ENCODE assay signal across 15 cellular contexts in genomic region chr10:3907514-3907913, GRCh38.
DNase-seq lines count a peak whose midpoint lies in the region; ATAC-seq and TF ChIP-seq lines count a peak whose summit lies in the region.
"Had no signal": no experiment of that assay in that cellular context is flagged by ENCODE, and none has a peak within 500 bp of the region (broad histone marks: within the 10 kb centered on the region; RNA-seq: fewer than 3 reads in every experiment).

No MANE protein-coding gene starts in this region.

- H3K9me3 ChIP-seq in transverse colon = no peaks in the 10 kb centered on the region
- H3K9me3 ChIP-seq: adrenal gland, HAP-1 had no signal

- no peak for TF ChIP-seq POLR2A in transverse colon (IDR thresholded peaks at IDR 0.05)

- no peak overlapping the region for H3K4me3 ChIP-seq in fibroblast of villous mesenchyme (ENCODE audit: low read depth, low read length)
- H3K4me3 ChIP-seq in transverse colon = no peak overlapping the region
- H3K4me3 ChIP-seq: adrenal gland, HAP-1 had no signal

- no peaks in the 10 kb centered on the region for H3K27me3 ChIP-seq in transverse colon
- H3K27me3 ChIP-seq: adrenal gland had no signal

- intact Hi-C loops in transverse colon (cut with DNase I; ENCODE audit: low total_unique reads) = no loop called here

- peak overlapping the region in 1 of 10 donors; percentile 73 for H3K27ac Mint-ChIP-seq in naive thymus-derived CD8-positive, alpha-beta T cell

- in situ Hi-C loops in transverse colon (cut with MboI; ENCODE audit: low pct_ligation_motif_present in 1 of 4, low pct_unique_long_range_greater_than_20kb in 1 of 4, low sequenced_read_pairs in 3 of 4) = no loop called here

- H3K36me3 Mint-ChIP-seq in naive thymus-derived CD8-positive, alpha-beta T cell = no peaks in the 10 kb centered on the region

- TF ChIP-seq EP300 in transverse colon (IDR thresholded peaks at IDR 0.05; ENCODE audit: low read depth) = no peak

- no peak overlapping the region for H3K4me3 Mint-ChIP-seq in naive thymus-derived CD8-positive, alpha-beta T cell
- H3K4me3 Mint-ChIP-seq: CD4-positive, alpha-beta memory T cell had no signal

- POLR2A ChIA-PET in naive thymus-derived CD8-positive, alpha-beta T cell (lab: Charles Lee) = interaction anchor here (1.1 kb wide), 1 partner anchor 121 kb away, joined by 5 read pairs; no protein-coding TSS in a partner anchor

- no peak for ATAC-seq in naive thymus-derived CD8-positive, alpha-beta T cell
- ATAC-seq: left lobe of liver had no signal

- no peaks in the 10 kb centered on the region for H3K36me3 ChIP-seq in transverse colon
- H3K36me3 ChIP-seq: adrenal gland, HAP-1 had no signal

- peaks cover 0 to 21% (median under 1%) of the 10 kb centered on the region in 4 donors for H3K4me1 Mint-ChIP-seq in naive thymus-derived CD8-positive, alpha-beta T cell

- DNase-seq in RPMI7951 (ENCODE audit: low read depth) (peak; percentile 81), fibroblast of villous mesenchyme (ENCODE audit: low read depth) (peak; percentile 56), myocyte (ENCODE audit: low read depth) (peak; percentile 90), transverse colon (no peak), DMS 273 treated with DMSO at 0.1 percent for 48 hours (lab: John Stamatoyannopoulos, UW) (no peak), OCI-M2 (lab: John Stamatoyannopoulos, UW; ENCODE audit: unreplicated experiment) (no peak)
- no peak for DNase-seq in naive thymus-derived CD8-positive, alpha-beta T cell
- DNase-seq: adrenal gland; CD4-positive, alpha-beta memory T cell; NCI-H1105 treated with DMSO at 0.1 percent for 48 hours; NCI-H345; posterior cingulate gyrus; stimulated activated CD4-positive, alpha-beta T cell treated with anti-CD3 and anti-CD28 coated beads, Interleukin-2, amount 100 ng/mL, for 48 hours had no signal

- peak overlapping the region; percentile 13 to 71 (median 58) for H3K27ac ChIP-seq in transverse colon
- H3K27ac ChIP-seq: adrenal gland had no signal

- TF ChIP-seq CTCF in fibroblast of villous mesenchyme (IDR thresholded peaks at IDR 0.05; ENCODE audit: insufficient read depth, low read depth, low read length) (no peak), transverse colon (IDR thresholded peaks at IDR 0.05) (no peak)

- 84% methylated on average over 5 of the region's 6 CpGs; no CpG with 5 or more reads in 1 of the 2 donors for WGBS in transverse colon (ENCODE audit: low coverage in 1 of 2), 2 donors

- H3K9me3 Mint-ChIP-seq in naive thymus-derived CD8-positive, alpha-beta T cell = peaks cover 0 to 2% (median 0%) of the 10 kb centered on the region in 9 donors
- H3K9me3 Mint-ChIP-seq: CD4-positive, alpha-beta memory T cell had no signal

- no peaks in the 10 kb centered on the region for H3K27me3 Mint-ChIP-seq in naive thymus-derived CD8-positive, alpha-beta T cell
- H3K27me3 Mint-ChIP-seq: CD4-positive, alpha-beta memory T cell had no signal

- peaks cover 0 to 12% (median 6%) of the 10 kb centered on the region in 4 donors for H3K4me1 ChIP-seq in transverse colon
- H3K4me1 ChIP-seq: adrenal gland, HAP-1 had no signal

Comparison
In these comparisons a context has a peak if more than half of its experiments do, and no peak if none do; other contexts are left out.
1. DNase-seq: peak in RPMI7951 (single experiment), fibroblast of villous mesenchyme (single experiment) and myocyte (single experiment); none in transverse colon (single experiment), naive thymus-derived CD8-positive, alpha-beta T cell (0 of 10), DMS 273 treated with DMSO at 0.1 percent for 48 hours (single experiment) and OCI-M2 (single experiment).